8 cellular contexts compared by ENCODE assay signal in the genomic region with DNA sequence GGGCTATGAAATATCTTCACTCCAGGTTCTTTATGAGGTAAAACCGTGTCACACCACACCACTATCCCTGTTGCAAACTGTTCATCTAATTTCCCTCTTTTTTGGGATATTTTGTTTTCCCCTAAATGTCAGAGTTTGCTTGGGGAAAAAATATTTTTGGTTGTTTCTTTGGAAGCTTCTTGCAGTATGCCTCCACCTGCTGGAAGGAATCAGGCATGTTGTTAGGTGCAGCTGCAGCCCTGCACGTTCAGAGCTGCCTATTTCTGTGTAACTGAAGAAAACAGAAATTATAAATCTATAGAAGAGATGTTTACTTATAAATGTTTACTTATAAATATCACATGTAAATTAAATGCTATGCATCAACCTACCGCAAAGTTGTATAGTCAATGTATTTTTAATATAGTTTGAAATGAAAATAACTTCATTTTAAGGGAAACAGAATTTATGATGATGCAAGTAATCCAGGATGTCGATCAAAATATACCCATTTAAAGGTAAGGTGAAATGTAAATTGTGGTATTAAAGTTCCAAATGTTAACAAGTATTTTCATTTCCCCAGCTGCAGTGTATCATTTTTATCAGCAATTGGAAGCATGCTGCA.
A peak's percentile ranks its signal among the peaks of the same experiment; 100 is the strongest.
DNase-seq lines count a peak whose midpoint lies in the region; ATAC-seq and TF ChIP-seq lines count a peak whose summit lies in the region.

No MANE protein-coding gene starts in this region.

- intact Hi-C loops in left lung (cut with DNase I): no loop called here

- H3K27ac Mint-ChIP-seq in stimulated activated naive CD8-positive, alpha-beta T cell treated with anti-CD3 and anti-CD28 coated beads, Interleukin-15, amount 100 ng/mL, for 72 hours: no peak overlapping the region

- no peaks in the 10 kb centered on the region for H3K4me1 Mint-ChIP-seq in stimulated activated naive CD8-positive, alpha-beta T cell treated with anti-CD3 and anti-CD28 coated beads, Interleukin-15, amount 100 ng/mL, for 72 hours

- H3K9me3 Mint-ChIP-seq in stimulated activated naive CD8-positive, alpha-beta T cell treated with anti-CD3 and anti-CD28 coated beads, Interleukin-15, amount 100 ng/mL, for 72 hours: no peaks in the 10 kb centered on the region

- TF ChIP-seq CTCF in left lung (IDR thresholded peaks at IDR 0.05): peak in 1 of 2 donors; percentile 44

- no peak overlapping the region for H3K4me3 ChIP-seq in left lung

- H3K4me3 Mint-ChIP-seq in stimulated activated naive CD8-positive, alpha-beta T cell treated with anti-CD3 and anti-CD28 coated beads, Interleukin-15, amount 100 ng/mL, for 72 hours: no peak overlapping the region

- H3K27ac ChIP-seq in left lung: no peak overlapping the region

- H3K4me1 ChIP-seq in left lung: no peaks in the 10 kb centered on the region

- in situ Hi-C loops in G401 (cut with HindIII; ENCODE audit: low sequenced_read_pairs): no loop called here

- H3K36me3 ChIP-seq in left lung: no peaks in the 10 kb centered on the region

- DNase-seq in G401 (ENCODE audit: low spot score): peak; percentile 19
- DNase-seq in NCI-H128 (lab: John Stamatoyannopoulos, UW; ENCODE audit: unreplicated experiment): peak; percentile 13
- peak; percentile 79 for DNase-seq in astrocyte of the hippocampus (ENCODE audit: low read depth, low spot score)
- DNase-seq in left lung: no peak
- DNase-seq in CD1c-positive myeloid dendritic cell (ENCODE audit: extremely low spot score): no peak
- DNase-seq in stimulated activated naive CD8-positive, alpha-beta T cell treated with anti-CD3 and anti-CD28 coated beads, Interleukin-15, amount 100 ng/mL, for 72 hours: no peak
- no peak for DNase-seq in globus pallidus (ENCODE audit: low spot score)

- H3K9me3 ChIP-seq in left lung: no peaks in the 10 kb centered on the region

- ATAC-seq in left lung (peak; percentile 85), HG03439 (IDR thresholded peaks at IDR 0.05; ENCODE audit: unreplicated experiment) (no peak)
- ATAC-seq in stimulated activated naive CD8-positive, alpha-beta T cell treated with anti-CD3 and anti-CD28 coated beads, Interleukin-15, amount 100 ng/mL, for 72 hours: no peak

- peaks cover 20% of the 10 kb centered on the region for H3K27me3 Mint-ChIP-seq in stimulated activated naive CD8-positive, alpha-beta T cell treated with anti-CD3 and anti-CD28 coated beads, Interleukin-15, amount 100 ng/mL, for 72 hours

- peaks cover 0 to 5% of the 10 kb centered on the region in 2 donors for H3K27me3 ChIP-seq in left lung

Comparison
In these comparisons a context has a peak if more than half of its experiments do, and no peak if none do; other contexts are left out.
1. DNase-seq: peak in G401 (single experiment), NCI-H128 (single experiment) and astrocyte of the hippocampus (single experiment); none in left lung (0 of 2), CD1c-positive myeloid dendritic cell (single experiment), stimulated activated naive CD8-positive, alpha-beta T cell treated with anti-CD3 and anti-CD28 coated beads, Interleukin-15, amount 100 ng/mL, for 72 hours (0 of 2) and globus pallidus (single experiment).